Comparison of ENCODE assay signal across 22 cellular contexts in the genomic region with DNA sequence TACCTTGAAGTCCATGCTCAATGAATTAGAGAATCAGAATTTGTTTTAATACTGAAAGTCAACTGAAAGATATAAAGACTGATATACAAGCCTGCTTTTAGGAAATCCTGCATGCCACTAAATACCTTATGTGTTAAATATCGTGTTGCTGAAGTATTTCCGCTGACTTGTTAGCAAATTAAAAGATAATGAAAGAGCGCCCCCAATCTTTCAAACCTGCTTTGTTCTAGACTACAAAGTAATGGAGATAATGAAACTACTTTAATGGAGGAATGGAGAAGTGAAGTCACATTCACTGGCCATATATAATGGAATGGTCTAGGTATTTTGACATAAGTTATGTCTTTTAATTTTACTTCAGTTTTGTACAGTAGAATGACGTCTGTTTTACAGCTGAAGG.
DNase-seq lines count a peak whose midpoint lies in the region; ATAC-seq, FAIRE-seq and TF ChIP-seq lines count a peak whose summit lies in the region.
"Had no signal": no experiment of that assay in that cellular context is flagged by ENCODE, and none has a peak within 500 bp of the region (broad histone marks: within the 10 kb centered on the region; RNA-seq: fewer than 3 reads in every experiment).

No MANE protein-coding gene starts in this region.

- H3K36me3 ChIP-seq in bronchial epithelial cell (ENCODE audit: control insufficient read depth, insufficient read depth, low read length) = no peaks in the 10 kb centered on the region
- no peaks in the 10 kb centered on the region for H3K36me3 ChIP-seq in hepatocyte (replicated peaks; ENCODE audit: insufficient read depth, low read depth)
- H3K36me3 ChIP-seq: prostate gland, WERI-Rb-1 had no signal

- DNase-seq in DMS 273 (lab: John Stamatoyannopoulos, UW; ENCODE audit: unreplicated experiment) (peak; percentile 6), DMS 273 treated with DMSO at 0.1 percent for 48 hours (lab: John Stamatoyannopoulos, UW) (no peak), NAMALWA (ENCODE audit: low spot score) (peak; percentile 19), bronchial epithelial cell (ENCODE audit: low read depth) (peak; percentile 3), iPS-NIHi7 (ENCODE audit: extremely low spot score) (peak; percentile 16), hepatocyte (ENCODE audit: low spot score) (no peak)
- DNase-seq: activated CD4-positive, alpha-beta T cell treated with anti-CD3 and anti-CD28 coated beads, Interleukin-2, amount 10 ng/mL, durations not matched to agents 7 days and 5 days; activated CD8-positive, alpha-beta memory T cell treated with anti-CD3 and anti-CD28 coated beads, Interleukin-2, amount 10 ng/mL, durations not matched to agents 7 days and 5 days; activated naive CD4-positive, alpha-beta T cell treated with anti-CD3 and anti-CD28 coated beads, Interleukin-2, amount 10 ng/mL, durations not matched to agents 7 days and 5 days; CD4-positive, alpha-beta memory T cell; DMS79; glutamatergic neuron; mesenchymal stem cell; NCI-H1436; NCI-H510A treated with DMSO at 0.1 percent for 48 hours; WERI-Rb-1 had no signal

- TF ChIP-seq CTCF in bronchial epithelial cell (IDR thresholded peaks at IDR 0.05; ENCODE audit: insufficient read depth, low read length, severe bottlenecking) = no peak
- no peak for TF ChIP-seq CTCF in hepatocyte (IDR thresholded peaks at IDR 0.05; ENCODE audit: poor library complexity)

- no peak overlapping the region for H3K4me2 ChIP-seq in hepatocyte

- H3K4me3 ChIP-seq in bronchial epithelial cell (ENCODE audit: low read depth, low read length) = no peak overlapping the region
- H3K4me3 ChIP-seq in hepatocyte = no peak overlapping the region
- H3K4me3 ChIP-seq: prostate gland had no signal

- H3K27me3 ChIP-seq in bronchial epithelial cell (ENCODE audit: control insufficient read depth, insufficient read depth, low read length) (no peaks in the 10 kb centered on the region), hepatocyte (no peaks in the 10 kb centered on the region)

- ATAC-seq in GM18858 (IDR thresholded peaks at IDR 0.05; ENCODE audit: unreplicated experiment) (no peak), GM21381 (IDR thresholded peaks at IDR 0.05; ENCODE audit: unreplicated experiment) (no peak)
- ATAC-seq: activated CD8-positive, alpha-beta memory T cell treated with anti-CD3 and anti-CD28 coated beads, Interleukin-2, amount 10 ng/mL, durations not matched to agents 7 days and 5 days had no signal

- no peak for FAIRE-seq in bronchial epithelial cell (lab: Jason Lieb, UNC)
- FAIRE-seq: endometrium had no signal

- H3K27ac ChIP-seq in hepatocyte = no peak overlapping the region
- H3K27ac ChIP-seq: 22Rv1, prostate gland, RWPE1, WERI-Rb-1 had no signal

- no peak overlapping the region for H2AFZ ChIP-seq in hepatocyte

- no peaks in the 10 kb centered on the region for H3K9me3 ChIP-seq in hepatocyte (ENCODE audit: low read depth)
- H3K9me3 ChIP-seq: prostate gland had no signal

- H4K20me1 ChIP-seq in hepatocyte (ENCODE audit: insufficient read depth, poor library complexity, severe bottlenecking) = no peaks in the 10 kb centered on the region

- no peaks in the 10 kb centered on the region for H3K4me1 ChIP-seq in hepatocyte (ENCODE audit: insufficient read depth)
- H3K4me1 ChIP-seq: prostate gland had no signal

- no peaks in the 10 kb centered on the region for H3K79me2 ChIP-seq in hepatocyte

- 85% methylated on average over 4 of the region's 4 CpGs for WGBS in hepatocyte (ENCODE audit: low lambda C conversion rate, missing lambda C conversion rate)

- H3K9me2 ChIP-seq in hepatocyte (replicated peaks; ENCODE audit: insufficient read depth) = no peaks in the 10 kb centered on the region

Comparison
In these comparisons a context has a peak if more than half of its experiments do, and no peak if none do; other contexts are left out.
1. DNase-seq: peak in DMS 273 (single experiment), NAMALWA (single experiment), bronchial epithelial cell (single experiment) and iPS-NIHi7 (single experiment); none in DMS 273 treated with DMSO at 0.1 percent for 48 hours (single experiment) and hepatocyte (single experiment).